ENCODE assay signal across 8 cellular contexts in genomic region chr16:50152386-50152806, GRCh38. TPM values are rescaled to one million over a fixed set of nuclear protein-coding genes. Genes with fewer than 3 reads are reported as not detected.
DNase-seq lines count a peak whose midpoint lies in the region; ATAC-seq and TF ChIP-seq lines count a peak whose summit lies in the region.

No MANE protein-coding gene starts in this region.

- ATAC-seq in GM19043 (IDR thresholded peaks at IDR 0.05; ENCODE audit: low read depth, unreplicated experiment) (peak; percentile 48), HG03280 (IDR thresholded peaks at IDR 0.05; ENCODE audit: unreplicated experiment) (peak; percentile 45)

- H3K9me3 ChIP-seq in SU-DHL-6 (ENCODE audit: insufficient read depth, low read length) (no peaks in the 10 kb centered on the region), iPS-15b (ENCODE audit: control insufficient read depth, insufficient read depth, low read length) (no peaks in the 10 kb centered on the region)

- no peak for TF ChIP-seq CTCF in SU-DHL-6 (IDR thresholded peaks at IDR 0.05; ENCODE audit: insufficient read depth, low read length, poor library complexity, severe bottlenecking)

- H3K4me2 ChIP-seq in SU-DHL-6 (ENCODE audit: low read depth, low read length, poor library complexity, severe bottlenecking) = peak overlapping the region; percentile 77

- peaks cover 5% of the 10 kb centered on the region for H3K4me1 ChIP-seq in iPS-15b (ENCODE audit: control insufficient read depth, insufficient read depth, low read length)

- H2AFZ ChIP-seq in SU-DHL-6 (ENCODE audit: low read depth, low read length, severe bottlenecking) = peak overlapping the region; percentile 95

- H4K20me1 ChIP-seq in SU-DHL-6 (ENCODE audit: low read depth, low read length) = peaks cover 6% of the 10 kb centered on the region; the same call in 1 of the 2 replicates

- in situ Hi-C loops in ACHN (cut with HindIII; ENCODE audit: low pct_ligation_motif_present, low pct_unique_long_range_greater_than_20kb, low sequenced_read_pairs) = no loop called here

- H3K79me2 ChIP-seq in SU-DHL-6 (ENCODE audit: insufficient read depth, low read length) = peaks cover 34% of the 10 kb centered on the region

- no peaks in the 10 kb centered on the region; the same call in 1 of the 2 replicates for H3K36me3 ChIP-seq in SU-DHL-6 (ENCODE audit: low read length)
- no peaks in the 10 kb centered on the region for H3K36me3 ChIP-seq in iPS-15b (ENCODE audit: control insufficient read depth, insufficient read depth, low read length)

- no peaks in the 10 kb centered on the region for H3K27me3 ChIP-seq in SU-DHL-6 (ENCODE audit: low read length)
- no peaks in the 10 kb centered on the region for H3K27me3 ChIP-seq in iPS-15b (ENCODE audit: control insufficient read depth, insufficient read depth, low read length)

- H3K27ac ChIP-seq in SU-DHL-6 (ENCODE audit: low read depth, low read length) (peak overlapping the region; percentile 80), adipose tissue (ENCODE audit: low read depth, low read length) (peak overlapping the region; percentile 93)

- peaks cover 20% of the 10 kb centered on the region; the same call in 1 of the 2 replicates for H3F3A ChIP-seq in SU-DHL-6 (ENCODE audit: insufficient read depth)

- H3K9ac ChIP-seq in SU-DHL-6 (ENCODE audit: low read length) (peak overlapping the region; percentile 69), iPS-15b (ENCODE audit: low read depth, low read length) (peak overlapping the region; percentile 75)

- 0 to 1% (median 0%) methylated on average over 24 of the region's 24 CpGs for WGBS in adipose tissue, 3 donors

- DNase-seq in ACHN (peak; percentile 61), COR-L47 (lab: John Stamatoyannopoulos, UW) (no peak)
- peak; percentile 58 for DNase-seq in stimulated activated CD4-positive, alpha-beta T cell treated with anti-CD3 and anti-CD28 coated beads, Interleukin-12 subunit alpha, Interleukin-12 subunit beta, amount 100 ng/mL, for 4 hours

- H3K4me3 ChIP-seq in SU-DHL-6 (ENCODE audit: insufficient read depth, low read length, poor library complexity, severe bottlenecking) = peak overlapping the region; percentile 89
- H3K4me3 ChIP-seq in iPS-15b (ENCODE audit: low read depth, low read length) = peak overlapping the region; percentile 70

- H3K9me2 ChIP-seq in SU-DHL-6 (replicated peaks; ENCODE audit: insufficient read depth, low read length) = no peaks in the 10 kb centered on the region

RNA-seq across cellular contexts. Expression of gene TENT4B, which starts 0.7 kb away (rescaled TPM):
- polyA plus RNA-seq in adipose tissue = 1 to 10 TPM; 2.5 to 3.4 (median 3.3) TPM
